17 cellular contexts compared by ENCODE assay signal in the genomic region with DNA sequence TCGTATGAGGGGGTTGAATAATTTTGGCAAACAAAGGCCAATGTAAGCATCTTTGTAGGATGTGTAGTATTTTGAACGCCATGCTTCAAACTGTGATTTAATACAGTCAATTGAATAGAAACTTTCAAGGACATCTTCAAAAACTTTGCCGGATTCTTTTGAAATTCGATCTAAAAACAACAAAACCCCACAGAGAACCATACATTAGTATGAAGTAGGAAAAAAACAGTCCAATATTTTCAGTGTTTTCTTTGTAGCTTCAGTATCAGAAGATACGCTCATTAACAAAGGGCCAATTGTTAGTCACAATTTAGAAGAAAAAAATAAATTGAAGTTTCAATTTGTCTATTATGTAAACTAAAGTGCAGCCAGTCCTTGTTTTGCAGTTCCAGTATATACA.
"Had no signal": no experiment of that assay in that cellular context is flagged by ENCODE, and none has a peak within 500 bp of the region (broad histone marks: within the 10 kb centered on the region; RNA-seq: fewer than 3 reads in every experiment).

No MANE protein-coding gene starts in this region.

- DNase-seq: activated CD4-positive, alpha-beta T cell treated with anti-CD3 and anti-CD28 coated beads, Interleukin-2, amount 50 U/mL, for 1 hour; activated CD4-positive, CD25-positive, alpha-beta regulatory T cell; activated CD8-positive, alpha-beta T cell treated with anti-CD3 and anti-CD28 coated beads, Interleukin-2, amount 10 ng/mL, durations not matched to agents 7 days and 5 days; activated naive CD4-positive, alpha-beta T cell; activated naive CD8-positive, alpha-beta T cell treated with anti-CD3 and anti-CD28 coated beads for 36 hours; amniotic stem cell; cerebellar nuclear complex; effector CD4-positive, alpha-beta T cell; kidney; left lung; pancreas; stimulated activated CD4-positive, alpha-beta T cell treated with anti-CD3 and anti-CD28 coated beads, Interleukin-4, amount 100 ng/mL, for 1 hour; stimulated activated naive CD4-positive, alpha-beta T cell treated with Interleukin-2 at 50 U/mL for 16 hours; T-helper 1 cell; T1000; tibial artery had no signal

- H3K27me3 ChIP-seq: left lung, pancreas, SJCRH30, tibial artery had no signal

- ATAC-seq: activated CD8-positive, alpha-beta T cell treated with anti-CD3 and anti-CD28 coated beads, Interleukin-2, amount 10 ng/mL, durations not matched to agents 7 days and 5 days; left lung; pancreas had no signal

- H3K27ac ChIP-seq: left lung, pancreas, SJCRH30, tibial artery had no signal

- H3K9me3 ChIP-seq: left lung, pancreas, SJCRH30, tibial artery had no signal

- H3K4me3 ChIP-seq: left lung, pancreas, SJCRH30, tibial artery had no signal

- H3K4me1 ChIP-seq: left lung, pancreas, tibial artery had no signal
